In the genomic region with DNA sequence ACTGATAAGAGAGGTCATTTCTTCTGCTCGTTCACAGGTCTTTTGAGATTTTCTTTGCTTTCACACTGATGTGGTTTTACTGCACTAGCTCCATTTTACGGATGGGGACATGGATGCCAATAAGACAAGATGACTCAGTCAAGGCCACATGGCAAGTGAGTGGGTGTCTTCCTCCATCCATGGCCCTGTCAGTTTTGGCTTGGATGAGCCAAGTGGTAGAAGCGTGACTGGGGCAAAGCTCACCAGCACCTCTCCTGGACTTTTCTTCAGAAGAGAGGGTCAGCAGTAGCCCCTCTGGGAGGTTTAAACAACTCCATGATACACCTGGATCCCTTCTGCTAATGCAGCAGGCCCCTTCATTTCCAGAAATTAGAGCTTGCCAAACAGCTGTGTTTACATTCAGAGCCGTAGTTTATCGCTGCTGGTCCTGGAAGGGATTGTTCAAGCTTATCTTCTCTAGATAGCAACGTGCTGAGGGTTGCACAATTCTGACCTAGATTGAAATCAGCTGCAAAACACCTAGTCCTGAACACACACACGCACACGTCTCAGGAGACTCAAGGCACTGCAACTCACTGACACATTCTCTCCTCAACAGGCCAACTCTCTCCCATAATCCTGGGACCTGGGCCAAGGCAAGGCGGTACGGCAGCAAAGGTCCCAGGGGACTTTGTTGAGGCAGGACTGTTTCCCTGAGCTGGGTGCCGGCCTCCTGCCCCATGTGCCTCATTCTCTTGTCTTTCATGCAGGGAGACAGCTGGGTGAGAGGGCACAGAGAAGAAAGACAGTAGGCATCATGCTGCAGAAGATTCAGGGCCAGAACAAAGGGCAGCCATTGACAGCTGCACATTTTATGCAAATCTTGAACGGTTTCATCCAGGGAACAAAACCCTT, we compare ENCODE assay signal across 1 cellular context.
TF ChIP-seq lines count a peak whose summit lies in the region.

No MANE protein-coding gene starts in this region.

TF ChIP-seq in HepG2, 621 proteins besides CTCF, POLR2A, EP300 and RAD21 (continued from another document and continues in another):
- TF ChIP-seq, protein P1, sequence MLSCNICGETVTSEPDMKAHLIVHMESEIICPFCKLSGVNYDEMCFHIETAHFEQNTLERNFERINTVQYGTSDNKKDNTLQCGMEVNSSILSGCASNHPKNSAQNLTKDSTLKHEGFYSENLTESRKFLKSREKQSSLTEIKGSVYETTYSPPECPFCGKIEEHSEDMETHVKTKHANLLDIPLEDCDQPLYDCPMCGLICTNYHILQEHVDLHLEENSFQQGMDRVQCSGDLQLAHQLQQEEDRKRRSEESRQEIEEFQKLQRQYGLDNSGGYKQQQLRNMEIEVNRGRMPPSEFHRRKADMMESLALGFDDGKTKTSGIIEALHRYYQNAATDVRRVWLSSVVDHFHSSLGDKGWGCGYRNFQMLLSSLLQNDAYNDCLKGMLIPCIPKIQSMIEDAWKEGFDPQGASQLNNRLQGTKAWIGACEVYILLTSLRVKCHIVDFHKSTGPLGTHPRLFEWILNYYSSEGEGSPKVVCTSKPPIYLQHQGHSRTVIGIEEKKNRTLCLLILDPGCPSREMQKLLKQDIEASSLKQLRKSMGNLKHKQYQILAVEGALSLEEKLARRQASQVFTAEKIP (CRISPR knock-in tag; IDR thresholded peaks at IDR 0.05; ENCODE audit: borderline replicate concordance): no peak
- TF ChIP-seq, protein P2, sequence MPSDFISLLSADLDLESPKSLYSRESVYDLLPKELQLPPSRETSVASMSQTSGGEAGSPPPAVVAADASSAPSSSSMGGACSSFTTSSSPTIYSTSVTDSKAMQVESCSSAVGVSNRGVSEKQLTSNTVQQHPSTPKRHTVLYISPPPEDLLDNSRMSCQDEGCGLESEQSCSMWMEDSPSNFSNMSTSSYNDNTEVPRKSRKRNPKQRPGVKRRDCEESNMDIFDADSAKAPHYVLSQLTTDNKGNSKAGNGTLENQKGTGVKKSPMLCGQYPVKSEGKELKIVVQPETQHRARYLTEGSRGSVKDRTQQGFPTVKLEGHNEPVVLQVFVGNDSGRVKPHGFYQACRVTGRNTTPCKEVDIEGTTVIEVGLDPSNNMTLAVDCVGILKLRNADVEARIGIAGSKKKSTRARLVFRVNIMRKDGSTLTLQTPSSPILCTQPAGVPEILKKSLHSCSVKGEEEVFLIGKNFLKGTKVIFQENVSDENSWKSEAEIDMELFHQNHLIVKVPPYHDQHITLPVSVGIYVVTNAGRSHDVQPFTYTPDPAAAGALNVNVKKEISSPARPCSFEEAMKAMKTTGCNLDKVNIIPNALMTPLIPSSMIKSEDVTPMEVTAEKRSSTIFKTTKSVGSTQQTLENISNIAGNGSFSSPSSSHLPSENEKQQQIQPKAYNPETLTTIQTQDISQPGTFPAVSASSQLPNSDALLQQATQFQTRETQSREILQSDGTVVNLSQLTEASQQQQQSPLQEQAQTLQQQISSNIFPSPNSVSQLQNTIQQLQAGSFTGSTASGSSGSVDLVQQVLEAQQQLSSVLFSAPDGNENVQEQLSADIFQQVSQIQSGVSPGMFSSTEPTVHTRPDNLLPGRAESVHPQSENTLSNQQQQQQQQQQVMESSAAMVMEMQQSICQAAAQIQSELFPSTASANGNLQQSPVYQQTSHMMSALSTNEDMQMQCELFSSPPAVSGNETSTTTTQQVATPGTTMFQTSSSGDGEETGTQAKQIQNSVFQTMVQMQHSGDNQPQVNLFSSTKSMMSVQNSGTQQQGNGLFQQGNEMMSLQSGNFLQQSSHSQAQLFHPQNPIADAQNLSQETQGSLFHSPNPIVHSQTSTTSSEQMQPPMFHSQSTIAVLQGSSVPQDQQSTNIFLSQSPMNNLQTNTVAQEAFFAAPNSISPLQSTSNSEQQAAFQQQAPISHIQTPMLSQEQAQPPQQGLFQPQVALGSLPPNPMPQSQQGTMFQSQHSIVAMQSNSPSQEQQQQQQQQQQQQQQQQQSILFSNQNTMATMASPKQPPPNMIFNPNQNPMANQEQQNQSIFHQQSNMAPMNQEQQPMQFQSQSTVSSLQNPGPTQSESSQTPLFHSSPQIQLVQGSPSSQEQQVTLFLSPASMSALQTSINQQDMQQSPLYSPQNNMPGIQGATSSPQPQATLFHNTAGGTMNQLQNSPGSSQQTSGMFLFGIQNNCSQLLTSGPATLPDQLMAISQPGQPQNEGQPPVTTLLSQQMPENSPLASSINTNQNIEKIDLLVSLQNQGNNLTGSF (CRISPR knock-in tag; IDR thresholded peaks at IDR 0.05): no peak
- TF ChIP-seq SOX6 (IDR thresholded peaks at IDR 0.05) (no peak), SOX6 (CRISPR knock-in tag; IDR thresholded peaks at IDR 0.05) (peak; percentile 94), CREB1 (IDR thresholded peaks at IDR 0.05) (no peak), CREB1 (CRISPR knock-in tag; IDR thresholded peaks at IDR 0.05) (no peak; the same call in 1 of the 2 replicates), ZNF124 (CRISPR knock-in tag; IDR thresholded peaks at IDR 0.05) (no peak), ZNF674 (CRISPR knock-in tag; IDR thresholded peaks at IDR 0.05; ENCODE audit: low read depth) (no peak), CC2D1A (CRISPR knock-in tag; IDR thresholded peaks at IDR 0.05) (no peak), ZNF629 (CRISPR knock-in tag; conservative IDR thresholded peaks at IDR 0.05) (peak; percentile 84), ZNF546 (CRISPR knock-in tag; conservative IDR thresholded peaks at IDR 0.05) (no peak), TERF1 (CRISPR knock-in tag; IDR thresholded peaks at IDR 0.05) (no peak), ZNF556 (CRISPR knock-in tag; IDR thresholded peaks at IDR 0.05; ENCODE audit: borderline replicate concordance) (no peak), ZNF430 (CRISPR knock-in tag; IDR thresholded peaks at IDR 0.05) (no peak), RFX5 (IDR thresholded peaks at IDR 0.05; ENCODE audit: low read depth, low read length) (no peak), ZNF441 (CRISPR knock-in tag; IDR thresholded peaks at IDR 0.05; ENCODE audit: borderline replicate concordance) (0 out of 2 replicates have a peak, but pooled peaks have one; percentile 60), ZNF225 (CRISPR knock-in tag; IDR thresholded peaks at IDR 0.05) (no peak), ZFP41 (CRISPR knock-in tag; IDR thresholded peaks at IDR 0.05; ENCODE audit: borderline replicate concordance) (no peak), ZNF317 (CRISPR knock-in tag; IDR thresholded peaks at IDR 0.05) (no peak), ATF5 (CRISPR knock-in tag; IDR thresholded peaks at IDR 0.05; ENCODE audit: low read depth) (no peak), ZNF296 (CRISPR knock-in tag; conservative IDR thresholded peaks at IDR 0.05) (no peak), FOXA3 (CRISPR knock-in tag; IDR thresholded peaks at IDR 0.05) (peak; percentile 93), RXRB (CRISPR knock-in tag; IDR thresholded peaks at IDR 0.05; ENCODE audit: borderline replicate concordance) (peak; percentile 58; the same call in 1 of the 2 replicates), SP5 (CRISPR knock-in tag; IDR thresholded peaks at IDR 0.05; ENCODE audit: borderline replicate concordance, low read depth) (peak; percentile 29; the same call in 1 of the 2 replicates), CBFB (CRISPR knock-in tag; IDR thresholded peaks at IDR 0.05) (no peak), POLR2AphosphoS5 (IDR thresholded peaks at IDR 0.05; ENCODE audit: low read depth, low read length) (no peak), ZMAT3 (CRISPR knock-in tag; conservative IDR thresholded peaks at IDR 0.05) (no peak)
- TF ChIP-seq, protein P3, sequence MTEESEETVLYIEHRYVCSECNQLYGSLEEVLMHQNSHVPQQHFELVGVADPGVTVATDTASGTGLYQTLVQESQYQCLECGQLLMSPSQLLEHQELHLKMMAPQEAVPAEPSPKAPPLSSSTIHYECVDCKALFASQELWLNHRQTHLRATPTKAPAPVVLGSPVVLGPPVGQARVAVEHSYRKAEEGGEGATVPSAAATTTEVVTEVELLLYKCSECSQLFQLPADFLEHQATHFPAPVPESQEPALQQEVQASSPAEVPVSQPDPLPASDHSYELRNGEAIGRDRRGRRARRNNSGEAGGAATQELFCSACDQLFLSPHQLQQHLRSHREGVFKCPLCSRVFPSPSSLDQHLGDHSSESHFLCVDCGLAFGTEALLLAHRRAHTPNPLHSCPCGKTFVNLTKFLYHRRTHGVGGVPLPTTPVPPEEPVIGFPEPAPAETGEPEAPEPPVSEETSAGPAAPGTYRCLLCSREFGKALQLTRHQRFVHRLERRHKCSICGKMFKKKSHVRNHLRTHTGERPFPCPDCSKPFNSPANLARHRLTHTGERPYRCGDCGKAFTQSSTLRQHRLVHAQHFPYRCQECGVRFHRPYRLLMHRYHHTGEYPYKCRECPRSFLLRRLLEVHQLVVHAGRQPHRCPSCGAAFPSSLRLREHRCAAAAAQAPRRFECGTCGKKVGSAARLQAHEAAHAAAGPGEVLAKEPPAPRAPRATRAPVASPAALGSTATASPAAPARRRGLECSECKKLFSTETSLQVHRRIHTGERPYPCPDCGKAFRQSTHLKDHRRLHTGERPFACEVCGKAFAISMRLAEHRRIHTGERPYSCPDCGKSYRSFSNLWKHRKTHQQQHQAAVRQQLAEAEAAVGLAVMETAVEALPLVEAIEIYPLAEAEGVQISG (CRISPR knock-in tag; IDR thresholded peaks at IDR 0.05): peak; percentile 58
- TF ChIP-seq, protein P4, sequence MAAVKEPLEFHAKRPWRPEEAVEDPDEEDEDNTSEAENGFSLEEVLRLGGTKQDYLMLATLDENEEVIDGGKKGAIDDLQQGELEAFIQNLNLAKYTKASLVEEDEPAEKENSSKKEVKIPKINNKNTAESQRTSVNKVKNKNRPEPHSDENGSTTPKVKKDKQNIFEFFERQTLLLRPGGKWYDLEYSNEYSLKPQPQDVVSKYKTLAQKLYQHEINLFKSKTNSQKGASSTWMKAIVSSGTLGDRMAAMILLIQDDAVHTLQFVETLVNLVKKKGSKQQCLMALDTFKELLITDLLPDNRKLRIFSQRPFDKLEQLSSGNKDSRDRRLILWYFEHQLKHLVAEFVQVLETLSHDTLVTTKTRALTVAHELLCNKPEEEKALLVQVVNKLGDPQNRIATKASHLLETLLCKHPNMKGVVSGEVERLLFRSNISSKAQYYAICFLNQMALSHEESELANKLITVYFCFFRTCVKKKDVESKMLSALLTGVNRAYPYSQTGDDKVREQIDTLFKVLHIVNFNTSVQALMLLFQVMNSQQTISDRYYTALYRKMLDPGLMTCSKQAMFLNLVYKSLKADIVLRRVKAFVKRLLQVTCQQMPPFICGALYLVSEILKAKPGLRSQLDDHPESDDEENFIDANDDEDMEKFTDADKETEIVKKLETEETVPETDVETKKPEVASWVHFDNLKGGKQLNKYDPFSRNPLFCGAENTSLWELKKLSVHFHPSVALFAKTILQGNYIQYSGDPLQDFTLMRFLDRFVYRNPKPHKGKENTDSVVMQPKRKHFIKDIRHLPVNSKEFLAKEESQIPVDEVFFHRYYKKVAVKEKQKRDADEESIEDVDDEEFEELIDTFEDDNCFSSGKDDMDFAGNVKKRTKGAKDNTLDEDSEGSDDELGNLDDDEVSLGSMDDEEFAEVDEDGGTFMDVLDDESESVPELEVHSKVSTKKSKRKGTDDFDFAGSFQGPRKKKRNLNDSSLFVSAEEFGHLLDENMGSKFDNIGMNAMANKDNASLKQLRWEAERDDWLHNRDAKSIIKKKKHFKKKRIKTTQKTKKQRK (IDR thresholded peaks at IDR 0.05; ENCODE audit: low read length): no peak
- TF ChIP-seq, protein P5, sequence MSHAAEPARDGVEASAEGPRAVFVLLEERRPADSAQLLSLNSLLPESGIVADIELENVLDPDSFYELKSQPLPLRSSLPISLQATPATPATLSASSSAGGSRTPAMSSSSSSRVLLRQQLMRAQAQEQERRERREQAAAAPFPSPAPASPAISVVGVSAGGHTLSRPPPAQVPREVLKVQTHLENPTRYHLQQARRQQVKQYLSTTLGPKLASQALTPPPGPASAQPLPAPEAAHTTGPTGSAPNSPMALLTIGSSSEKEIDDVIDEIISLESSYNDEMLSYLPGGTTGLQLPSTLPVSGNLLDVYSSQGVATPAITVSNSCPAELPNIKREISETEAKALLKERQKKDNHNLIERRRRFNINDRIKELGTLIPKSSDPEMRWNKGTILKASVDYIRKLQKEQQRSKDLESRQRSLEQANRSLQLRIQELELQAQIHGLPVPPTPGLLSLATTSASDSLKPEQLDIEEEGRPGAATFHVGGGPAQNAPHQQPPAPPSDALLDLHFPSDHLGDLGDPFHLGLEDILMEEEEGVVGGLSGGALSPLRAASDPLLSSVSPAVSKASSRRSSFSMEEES (CRISPR knock-in tag; IDR thresholded peaks at IDR 0.05): no peak
- TF ChIP-seq, protein P6, sequence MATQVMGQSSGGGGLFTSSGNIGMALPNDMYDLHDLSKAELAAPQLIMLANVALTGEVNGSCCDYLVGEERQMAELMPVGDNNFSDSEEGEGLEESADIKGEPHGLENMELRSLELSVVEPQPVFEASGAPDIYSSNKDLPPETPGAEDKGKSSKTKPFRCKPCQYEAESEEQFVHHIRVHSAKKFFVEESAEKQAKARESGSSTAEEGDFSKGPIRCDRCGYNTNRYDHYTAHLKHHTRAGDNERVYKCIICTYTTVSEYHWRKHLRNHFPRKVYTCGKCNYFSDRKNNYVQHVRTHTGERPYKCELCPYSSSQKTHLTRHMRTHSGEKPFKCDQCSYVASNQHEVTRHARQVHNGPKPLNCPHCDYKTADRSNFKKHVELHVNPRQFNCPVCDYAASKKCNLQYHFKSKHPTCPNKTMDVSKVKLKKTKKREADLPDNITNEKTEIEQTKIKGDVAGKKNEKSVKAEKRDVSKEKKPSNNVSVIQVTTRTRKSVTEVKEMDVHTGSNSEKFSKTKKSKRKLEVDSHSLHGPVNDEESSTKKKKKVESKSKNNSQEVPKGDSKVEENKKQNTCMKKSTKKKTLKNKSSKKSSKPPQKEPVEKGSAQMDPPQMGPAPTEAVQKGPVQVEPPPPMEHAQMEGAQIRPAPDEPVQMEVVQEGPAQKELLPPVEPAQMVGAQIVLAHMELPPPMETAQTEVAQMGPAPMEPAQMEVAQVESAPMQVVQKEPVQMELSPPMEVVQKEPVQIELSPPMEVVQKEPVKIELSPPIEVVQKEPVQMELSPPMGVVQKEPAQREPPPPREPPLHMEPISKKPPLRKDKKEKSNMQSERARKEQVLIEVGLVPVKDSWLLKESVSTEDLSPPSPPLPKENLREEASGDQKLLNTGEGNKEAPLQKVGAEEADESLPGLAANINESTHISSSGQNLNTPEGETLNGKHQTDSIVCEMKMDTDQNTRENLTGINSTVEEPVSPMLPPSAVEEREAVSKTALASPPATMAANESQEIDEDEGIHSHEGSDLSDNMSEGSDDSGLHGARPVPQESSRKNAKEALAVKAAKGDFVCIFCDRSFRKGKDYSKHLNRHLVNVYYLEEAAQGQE (IDR thresholded peaks at IDR 0.05; ENCODE audit: borderline replicate concordance in 1 of 2, low read depth in 1 of 2, low read length in 2 of 2): no peak
